1 cellular context compared by ENCODE assay signal in genomic region chr2:96926791-96927190, GRCh38.
TF ChIP-seq lines count a peak whose summit lies in the region.

No MANE protein-coding gene starts in this region.

TF ChIP-seq in H1, 55 proteins besides CTCF, POLR2A, EP300 and RAD21:
- no peak for TF ChIP-seq HDAC6 (IDR thresholded peaks at IDR 0.05; ENCODE audit: low read depth, low read length)
- no peak for TF ChIP-seq BCL11A (IDR thresholded peaks at IDR 0.05; ENCODE audit: low read depth in 2 of 2, low read length in 2 of 2)
- TF ChIP-seq GABPA (IDR thresholded peaks at IDR 0.05; ENCODE audit: borderline replicate concordance, insufficient read depth, low read length): no peak
TF ChIP-seq in H1: peak in this region for 0.
